ENCODE assay signal across 15 cellular contexts in the genomic region with DNA sequence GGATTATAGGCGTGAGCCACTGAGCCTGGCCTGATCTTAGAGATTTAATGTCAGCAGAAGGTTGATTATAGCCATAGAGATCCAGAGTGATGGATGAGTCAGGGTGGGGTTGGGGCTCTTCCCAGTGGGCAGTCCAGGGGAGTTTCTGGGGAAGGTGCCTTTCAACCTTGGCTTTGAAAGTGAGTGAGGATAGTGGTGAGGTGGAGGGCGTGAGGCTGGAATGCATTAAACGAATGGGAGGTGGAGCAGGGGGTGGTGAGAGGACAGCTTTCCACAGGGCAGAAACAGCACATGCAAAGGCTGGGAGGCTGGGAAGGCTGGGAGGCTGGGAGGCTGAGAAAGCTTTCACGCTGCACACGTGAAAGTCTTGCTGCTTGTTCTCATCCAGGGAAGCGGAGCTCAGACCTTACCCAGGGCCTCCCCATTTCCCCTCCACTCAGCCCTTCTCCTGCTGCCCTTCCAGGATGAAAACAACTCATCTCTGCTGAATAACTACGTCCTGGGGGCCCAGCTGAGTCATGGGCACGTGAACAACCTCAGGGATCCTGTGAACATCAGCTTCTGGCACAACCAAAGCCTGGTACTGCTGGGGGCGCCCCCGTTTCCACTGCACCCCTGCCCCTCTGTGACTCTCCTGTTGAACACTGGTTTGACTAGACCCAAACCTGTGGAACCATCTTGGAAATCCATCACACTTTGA. TPM values are rescaled to one million over a fixed set of nuclear protein-coding genes. Genes with fewer than 3 reads are reported as not detected.
A peak's percentile ranks its signal among the peaks of the same experiment; 100 is the strongest.
DNase-seq lines count a peak whose midpoint lies in the region; ATAC-seq and TF ChIP-seq lines count a peak whose summit lies in the region.
"Had no signal": no experiment of that assay in that cellular context is flagged by ENCODE, and none has a peak within 500 bp of the region (broad histone marks: within the 10 kb centered on the region; RNA-seq: fewer than 3 reads in every experiment).

No MANE protein-coding gene starts in this region.

- H3K9me3 ChIP-seq in Panc1 (ENCODE audit: control insufficient read depth, insufficient read depth, low read depth, low read length) (no peaks in the 10 kb centered on the region), neural progenitor cell (ENCODE audit: low read depth) (no peaks in the 10 kb centered on the region)

- H3K4me3 ChIP-seq in Panc1 (ENCODE audit: low read depth in 2 of 2, low read length in 2 of 2) (no peak overlapping the region), neural progenitor cell (no peak overlapping the region)
- H3K4me3 ChIP-seq: breast epithelium, suprapubic skin had no signal

- no peak overlapping the region for H3K4me3 Mint-ChIP-seq in effector memory CD8-positive, alpha-beta T cell
- no peak overlapping the region for H3K4me3 Mint-ChIP-seq in neural progenitor cell
- no peak overlapping the region for H3K4me3 Mint-ChIP-seq in stimulated activated memory B cell treated with anti-CD40 and anti-IgM and Interleukin-4, amounts not matched to agents 10 μg/mL and 1 μg/mL and 100 μg/mL, for 72 hours
- H3K4me3 Mint-ChIP-seq in activated T-helper 17 cell treated with anti-CD3 and anti-CD28 coated beads, Interleukin-2, amount 50 U/mL, for 72 hours: no peak overlapping the region
- no peak overlapping the region for H3K4me3 Mint-ChIP-seq in Calu3 (ENCODE audit: low read depth, unreplicated experiment)
- H3K4me3 Mint-ChIP-seq: activated T-cell treated with anti-CD3 and anti-CD28 coated beads, Interleukin-2, amount 50 U/mL, for 4 hours had no signal

- peak overlapping the region; percentile 68 to 86 for H3K27ac Mint-ChIP-seq in effector memory CD8-positive, alpha-beta T cell
- peak overlapping the region; percentile 88 for H3K27ac Mint-ChIP-seq in neural progenitor cell
- H3K27ac Mint-ChIP-seq in stimulated activated memory B cell treated with anti-CD40 and anti-IgM and Interleukin-4, amounts not matched to agents 10 μg/mL and 1 μg/mL and 100 μg/mL, for 72 hours: no peak overlapping the region
- H3K27ac Mint-ChIP-seq in activated T-helper 17 cell treated with anti-CD3 and anti-CD28 coated beads, Interleukin-2, amount 50 U/mL, for 72 hours: no peak overlapping the region
- H3K27ac Mint-ChIP-seq in Calu3 (ENCODE audit: unreplicated experiment): no peak overlapping the region

- no peak overlapping the region for H3K4me2 ChIP-seq in neural progenitor cell

- H3K27me3 Mint-ChIP-seq in effector memory CD8-positive, alpha-beta T cell: no peaks in the 10 kb centered on the region
- H3K27me3 Mint-ChIP-seq in neural progenitor cell (ENCODE audit: insufficient read depth, low read depth) (peaks cover 32% of the 10 kb centered on the region), Calu3 (ENCODE audit: unreplicated experiment) (peaks cover 81% of the 10 kb centered on the region)
- no peaks in the 10 kb centered on the region for H3K27me3 Mint-ChIP-seq in stimulated activated memory B cell treated with anti-CD40 and anti-IgM and Interleukin-4, amounts not matched to agents 10 μg/mL and 1 μg/mL and 100 μg/mL, for 72 hours
- no peaks in the 10 kb centered on the region for H3K27me3 Mint-ChIP-seq in activated T-helper 17 cell treated with anti-CD3 and anti-CD28 coated beads, Interleukin-2, amount 50 U/mL, for 72 hours

- in situ Hi-C loops in GM13977 (cut with MboI; ENCODE audit: low pct_unique_long_range_greater_than_20kb, low sequenced_read_pairs, unreplicated experiment) (no loop called here), Panc1 (cut with HindIII; ENCODE audit: low pct_unique_long_range_greater_than_20kb, low sequenced_read_pairs) (no loop called here)

- no peaks in the 10 kb centered on the region for H4K20me1 ChIP-seq in neural progenitor cell (ENCODE audit: low read depth)

- intact Hi-C loops in Panc1 (cut with micrococcal nuclease; ENCODE audit: unreplicated experiment) (no loop called here), Calu3 (cut with micrococcal nuclease; ENCODE audit: unreplicated experiment) (no loop called here)

- H3K4me1 Mint-ChIP-seq in effector memory CD8-positive, alpha-beta T cell (ENCODE audit: low read depth in 2 of 2): peaks cover 18 to 21% of the 10 kb centered on the region in 2 donors
- peaks cover 5% of the 10 kb centered on the region for H3K4me1 Mint-ChIP-seq in neural progenitor cell
- peaks cover 18% of the 10 kb centered on the region for H3K4me1 Mint-ChIP-seq in stimulated activated memory B cell treated with anti-CD40 and anti-IgM and Interleukin-4, amounts not matched to agents 10 μg/mL and 1 μg/mL and 100 μg/mL, for 72 hours
- H3K4me1 Mint-ChIP-seq in activated T-helper 17 cell treated with anti-CD3 and anti-CD28 coated beads, Interleukin-2, amount 50 U/mL, for 72 hours: peaks cover 14% of the 10 kb centered on the region
- no peaks in the 10 kb centered on the region for H3K4me1 Mint-ChIP-seq in Calu3 (ENCODE audit: low read depth, unreplicated experiment)

- no peak for TF ChIP-seq CTCF in GM13977 (IDR thresholded peaks at IDR 0.05; ENCODE audit: extremely low read depth, insufficient read depth, missing control alignments)
- TF ChIP-seq CTCF in Panc1 (IDR thresholded peaks at IDR 0.05): no peak
- TF ChIP-seq CTCF in neural progenitor cell (IDR thresholded peaks at IDR 0.05): no peak
- no peak for TF ChIP-seq CTCF in Calu3 (IDR thresholded peaks at IDR 0.05; ENCODE audit: unreplicated experiment)

- H3K27ac ChIP-seq in Panc1 (ENCODE audit: low read length) (no peak overlapping the region), neural progenitor cell (no peak overlapping the region)
- H3K27ac ChIP-seq: breast epithelium, suprapubic skin had no signal

- no peaks in the 10 kb centered on the region for H3F3A ChIP-seq in neural progenitor cell (ENCODE audit: low read depth)

- DNase-seq in GM13977 (ENCODE audit: low spot score) (peak; percentile 11), Panc1 (ENCODE audit: low read depth, low spot score) (no peak), neural progenitor cell (ENCODE audit: low spot score) (no peak), DMS79 treated with DMSO at 0.1 percent for 48 hours (lab: John Stamatoyannopoulos, UW) (no peak), Calu3 (no peak)
- DNase-seq in effector memory CD8-positive, alpha-beta T cell: no peak
- DNase-seq: activated T-cell treated with anti-CD3 and anti-CD28 coated beads, Interleukin-2, amount 50 U/mL, for 4 hours; erythroblast; NCI-H1105; right cardiac atrium had no signal

- H3K36me3 ChIP-seq in Panc1 (ENCODE audit: control insufficient read depth, insufficient read depth, low read length) (no peaks in the 10 kb centered on the region), neural progenitor cell (no peaks in the 10 kb centered on the region)
- H3K36me3 ChIP-seq: breast epithelium, suprapubic skin had no signal

- BruUV-seq in Panc1 (replicated peaks; lab: Mats Ljungman, UMichigan) (no TSS peak), Calu3 (replicated peaks; lab: Mats Ljungman, UMichigan) (no TSS peak)

- H3K4me1 ChIP-seq in Panc1 (ENCODE audit: control insufficient read depth, insufficient read depth, low read length) (no peaks in the 10 kb centered on the region), neural progenitor cell (no peaks in the 10 kb centered on the region)
- H3K4me1 ChIP-seq: breast epithelium, suprapubic skin had no signal

- H2AFZ ChIP-seq in neural progenitor cell (replicated peaks): no peak overlapping the region

- H3K27me3 ChIP-seq in Panc1 (ENCODE audit: control insufficient read depth, insufficient read depth, low read length): no peaks in the 10 kb centered on the region
- H3K27me3 ChIP-seq in neural progenitor cell: no peaks in the 10 kb centered on the region
- H3K27me3 ChIP-seq: breast epithelium had no signal

- no peak overlapping the region for H3K9ac ChIP-seq in neural progenitor cell

- CTCF ChIA-PET in Panc1 (lab: Charles Lee) (no interaction called here), Calu3 (lab: Charles Lee) (interaction anchor here (0.6 kb wide), 1 partner anchor 268 kb away, joined by 3 read pairs; no protein-coding TSS in a partner anchor)

- ATAC-seq in Panc1: peak; percentile 45
- no peak for ATAC-seq in effector memory CD8-positive, alpha-beta T cell (replicated peaks)
- no peak for ATAC-seq in stimulated activated memory B cell treated with anti-CD40 and anti-IgM and Interleukin-4, amounts not matched to agents 10 μg/mL and 1 μg/mL and 100 μg/mL, for 72 hours
- ATAC-seq in activated T-helper 17 cell treated with anti-CD3 and anti-CD28 coated beads, Interleukin-2, amount 50 U/mL, for 72 hours (replicated peaks): no peak
- ATAC-seq: activated T-cell treated with anti-CD3 and anti-CD28 coated beads, Interleukin-2, amount 50 U/mL, for 4 hours; right cardiac atrium had no signal

- H3K79me2 ChIP-seq in neural progenitor cell (ENCODE audit: low read depth): no peaks in the 10 kb centered on the region

- POLR2A ChIA-PET in Panc1 (lab: Charles Lee): no interaction called here

- peaks cover 61% of the 10 kb centered on the region for H3K36me3 Mint-ChIP-seq in effector memory CD8-positive, alpha-beta T cell (ENCODE audit: insufficient read depth)
- H3K36me3 Mint-ChIP-seq in neural progenitor cell (peaks cover 1% of the 10 kb centered on the region), Calu3 (ENCODE audit: insufficient read depth, unreplicated experiment) (no peaks in the 10 kb centered on the region)
- peaks cover 97% of the 10 kb centered on the region for H3K36me3 Mint-ChIP-seq in stimulated activated memory B cell treated with anti-CD40 and anti-IgM and Interleukin-4, amounts not matched to agents 10 μg/mL and 1 μg/mL and 100 μg/mL, for 72 hours
- H3K36me3 Mint-ChIP-seq in activated T-helper 17 cell treated with anti-CD3 and anti-CD28 coated beads, Interleukin-2, amount 50 U/mL, for 72 hours (ENCODE audit: low read depth): peaks cover 94% of the 10 kb centered on the region

- peaks cover 0 to 12% of the 10 kb centered on the region in 2 donors for H3K9me3 Mint-ChIP-seq in effector memory CD8-positive, alpha-beta T cell
- H3K9me3 Mint-ChIP-seq in neural progenitor cell (peaks cover 28% of the 10 kb centered on the region), Calu3 (ENCODE audit: low read depth, unreplicated experiment) (peaks cover 10% of the 10 kb centered on the region)
- peaks cover 23% of the 10 kb centered on the region for H3K9me3 Mint-ChIP-seq in stimulated activated memory B cell treated with anti-CD40 and anti-IgM and Interleukin-4, amounts not matched to agents 10 μg/mL and 1 μg/mL and 100 μg/mL, for 72 hours
- H3K9me3 Mint-ChIP-seq in activated T-helper 17 cell treated with anti-CD3 and anti-CD28 coated beads, Interleukin-2, amount 50 U/mL, for 72 hours: peaks cover 10% of the 10 kb centered on the region

RNA-seq across cellular contexts. Expression of a gene that starts 22.3 kb away (rescaled TPM):
- total RNA-seq in Panc1 (2021; ENCODE audit: unreplicated experiment) (not detected), neural progenitor cell (ENCODE audit: low replicate concordance) (2.2 and 3.1 TPM in 2 replicates), Calu3 (2022) (0.85 and 1.5 TPM in 2 replicates)
- not detected for polyA plus RNA-seq in Panc1 (2012; ENCODE audit: insufficient read length)
- total RNA-seq in activated T-helper 17 cell treated with anti-CD3 and anti-CD28 coated beads, Interleukin-2, amount 50 U/mL, for 72 hours: 10 to 100 TPM; 13.7 to 36.9 TPM
- total RNA-seq: NCI-H460 had no signal

RNA-seq across cellular contexts. Expression of a gene that starts 28.4 kb away (rescaled TPM):
- total RNA-seq in Panc1 (2021; ENCODE audit: unreplicated experiment) (12.9 TPM), neural progenitor cell (ENCODE audit: low replicate concordance) (3.9 and 12.8 TPM in 2 replicates), Calu3 (2022) (6.8 and 7.9 TPM in 2 replicates)
- polyA plus RNA-seq in Panc1 (2012; ENCODE audit: insufficient read length): 22.7 TPM
- 10 to 100 TPM; 16.7 to 21.2 TPM for total RNA-seq in activated T-helper 17 cell treated with anti-CD3 and anti-CD28 coated beads, Interleukin-2, amount 50 U/mL, for 72 hours

Comparison
In these comparisons a context has a peak if more than half of its experiments do, and no peak if none do; other contexts are left out.
1. H3K27ac Mint-ChIP-seq: peak in effector memory CD8-positive, alpha-beta T cell (2 of 2) and neural progenitor cell (single experiment); none in stimulated activated memory B cell treated with anti-CD40 and anti-IgM and Interleukin-4, amounts not matched to agents 10 μg/mL and 1 μg/mL and 100 μg/mL, for 72 hours (single experiment), activated T-helper 17 cell treated with anti-CD3 and anti-CD28 coated beads, Interleukin-2, amount 50 U/mL, for 72 hours (single experiment) and Calu3 (single experiment).